9 cellular contexts compared by ENCODE assay signal in genomic region chr1:211133393-211133840, GRCh38. TPM values are rescaled to one million over a fixed set of nuclear protein-coding genes. Genes with fewer than 3 reads are reported as not detected.
DNase-seq lines count a peak whose midpoint lies in the region; ATAC-seq and TF ChIP-seq lines count a peak whose summit lies in the region.
"Had no signal": no experiment of that assay in that cellular context is flagged by ENCODE, and none has a peak within 500 bp of the region (broad histone marks: within the 10 kb centered on the region; RNA-seq: fewer than 3 reads in every experiment).

No MANE protein-coding gene starts in this region.

- H3K27me3 ChIP-seq in MM.1S (replicated peaks; ENCODE audit: insufficient read depth, low read length) (no peaks in the 10 kb centered on the region), right cardiac atrium (ENCODE audit: control insufficient read depth, insufficient read depth) (peaks cover 6% of the 10 kb centered on the region)

- peaks cover 65% of the 10 kb centered on the region for H3K27me3 Mint-ChIP-seq in activated naive CD8-positive, alpha-beta T cell treated with anti-CD3 and anti-CD28 coated beads, Interleukin-2, amount 10 ng/mL, durations not matched to agents 7 days and 5 days

- H3K9me3 ChIP-seq in MM.1S (replicated peaks; ENCODE audit: insufficient read depth, low read length) (no peaks in the 10 kb centered on the region), right cardiac atrium (ENCODE audit: control insufficient read depth, low read length) (no peaks in the 10 kb centered on the region)

- peaks cover 1% of the 10 kb centered on the region for H3K4me1 Mint-ChIP-seq in activated naive CD8-positive, alpha-beta T cell treated with anti-CD3 and anti-CD28 coated beads, Interleukin-2, amount 10 ng/mL, durations not matched to agents 7 days and 5 days

- H3K4me1 ChIP-seq in MM.1S (ENCODE audit: low read length) (no peaks in the 10 kb centered on the region), right cardiac atrium (ENCODE audit: control insufficient read depth, insufficient read depth, low read length) (no peaks in the 10 kb centered on the region)

- peak overlapping the region; percentile 86 for H2AFZ ChIP-seq in MM.1S (ENCODE audit: low read length)

- no peak for TF ChIP-seq CTCF in MM.1S (IDR thresholded peaks at IDR 0.05; ENCODE audit: low read length)

- H3K79me2 ChIP-seq in MM.1S (ENCODE audit: low read length), result no peaks in the 10 kb centered on the region

- H3K4me2 ChIP-seq in MM.1S (ENCODE audit: low read depth, low read length), result peak overlapping the region; percentile 98

- DNase-seq in DMS53 (lab: John Stamatoyannopoulos, UW) (peak; percentile 74), DMS53 treated with DMSO at 0.1 percent for 48 hours (lab: John Stamatoyannopoulos, UW; ENCODE audit: unreplicated experiment) (no peak), MM.1S (no peak), right cardiac atrium (peak; percentile 9 to 42 (median 42)), putamen (ENCODE audit: low spot score) (peak; percentile 38), OCI-M1 (lab: John Stamatoyannopoulos, UW) (no peak)
- no peak for DNase-seq in activated naive CD8-positive, alpha-beta T cell treated with anti-CD3 and anti-CD28 coated beads, Interleukin-2, amount 10 ng/mL, durations not matched to agents 7 days and 5 days

- H3K9me3 Mint-ChIP-seq in activated naive CD8-positive, alpha-beta T cell treated with anti-CD3 and anti-CD28 coated beads, Interleukin-2, amount 10 ng/mL, durations not matched to agents 7 days and 5 days, result no peaks in the 10 kb centered on the region

- POLR2A ChIA-PET in activated naive CD8-positive, alpha-beta T cell treated with anti-CD3 and anti-CD28 coated beads, Interleukin-2, amount 10 ng/mL, durations not matched to agents 7 days and 5 days (lab: Charles Lee), result no interaction called here

- no peaks in the 10 kb centered on the region for H3K9me2 ChIP-seq in MM.1S (replicated peaks; ENCODE audit: insufficient read depth, low read length)

- no peak overlapping the region for H3K27ac Mint-ChIP-seq in activated naive CD8-positive, alpha-beta T cell treated with anti-CD3 and anti-CD28 coated beads, Interleukin-2, amount 10 ng/mL, durations not matched to agents 7 days and 5 days

- no peaks in the 10 kb centered on the region for H4K20me1 ChIP-seq in MM.1S (ENCODE audit: insufficient read depth, low read length)

- peak overlapping the region; percentile 31; the same call in 1 of the 2 replicates for H3K9ac ChIP-seq in MM.1S (ENCODE audit: low read length)

- peak overlapping the region; percentile 52 for H3K4me3 Mint-ChIP-seq in activated naive CD8-positive, alpha-beta T cell treated with anti-CD3 and anti-CD28 coated beads, Interleukin-2, amount 10 ng/mL, durations not matched to agents 7 days and 5 days

- no peaks in the 10 kb centered on the region for H3F3A ChIP-seq in MM.1S (ENCODE audit: insufficient read depth, low read length)

- intact Hi-C loops in right cardiac atrium (cut with DNase I), result loop anchor here in 3 of 4 donors (5.0 to 10.0 kb wide), 4 partner anchors 546 to 729 kb away; no protein-coding TSS in a partner anchor

- WGBS in right cardiac atrium, result under 1% methylated on average over 32 of the region's 32 CpGs

- H3K4me3 ChIP-seq in MM.1S (ENCODE audit: low read length) (peak overlapping the region; percentile 64), right cardiac atrium (ENCODE audit: low read length) (peak overlapping the region; percentile 48)

- no peaks in the 10 kb centered on the region for H3K36me3 ChIP-seq in MM.1S (replicated peaks; ENCODE audit: insufficient read depth, low read length)

- H3K27ac ChIP-seq in MM.1S (ENCODE audit: low read length), result no peak overlapping the region
- H3K27ac ChIP-seq in right cardiac atrium (ENCODE audit: low read length), result no peak overlapping the region
- H3K27ac ChIP-seq: 22Rv1 had no signal

- H3K36me3 Mint-ChIP-seq in activated naive CD8-positive, alpha-beta T cell treated with anti-CD3 and anti-CD28 coated beads, Interleukin-2, amount 10 ng/mL, durations not matched to agents 7 days and 5 days, result no peaks in the 10 kb centered on the region

- peak; percentile 9 for ATAC-seq in activated naive CD8-positive, alpha-beta T cell treated with anti-CD3 and anti-CD28 coated beads, Interleukin-2, amount 10 ng/mL, durations not matched to agents 7 days and 5 days (ENCODE audit: low read depth)
- ATAC-seq in right cardiac atrium (peak; percentile 5 to 17), GM19455 (IDR thresholded peaks at IDR 0.05; ENCODE audit: unreplicated experiment) (no peak)

RNA-seq across cellular contexts. Expression of gene KCNH1, which starts 0.5 kb away (rescaled TPM):
- total RNA-seq in activated naive CD8-positive, alpha-beta T cell treated with anti-CD3 and anti-CD28 coated beads, Interleukin-2, amount 10 ng/mL, durations not matched to agents 7 days and 5 days, result not detected
- not detected for total RNA-seq in right cardiac atrium
- 0.02 TPM for polyA plus RNA-seq in right cardiac atrium

Comparison
In these comparisons a context has a peak if more than half of its experiments do, and no peak if none do; other contexts are left out.
1. DNase-seq: peak in DMS53 (single experiment), right cardiac atrium (3 of 3) and putamen (single experiment); none in DMS53 treated with DMSO at 0.1 percent for 48 hours (single experiment), MM.1S (single experiment), activated naive CD8-positive, alpha-beta T cell treated with anti-CD3 and anti-CD28 coated beads, Interleukin-2, amount 10 ng/mL, durations not matched to agents 7 days and 5 days (single experiment) and OCI-M1 (single experiment).